In the genomic region with DNA sequence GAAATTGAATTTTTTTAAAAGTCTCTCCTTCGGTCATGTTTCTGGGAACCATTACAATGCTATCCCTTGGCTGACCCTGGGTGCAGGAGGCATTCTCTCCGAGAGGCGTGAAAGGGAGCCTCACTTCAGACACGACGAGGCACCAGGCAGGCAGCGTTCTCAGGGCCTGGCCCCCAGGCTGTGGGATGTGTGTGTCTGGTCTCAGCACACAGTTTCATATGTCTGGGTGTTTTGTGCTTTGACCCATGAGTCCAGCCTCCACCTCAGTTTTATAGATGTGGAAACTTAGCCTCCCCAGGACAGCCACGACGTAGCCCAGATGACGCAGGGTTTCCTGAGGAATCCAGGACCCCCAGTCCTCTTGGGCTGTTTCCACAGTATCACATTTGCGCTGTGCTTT, we compare ENCODE assay signal across 29 cellular contexts. TPM values are rescaled to one million over a fixed set of nuclear protein-coding genes. Genes with fewer than 3 reads are reported as not detected.
A peak's percentile ranks its signal among the peaks of the same experiment; 100 is the strongest.
DNase-seq lines count a peak whose midpoint lies in the region; ATAC-seq and TF ChIP-seq lines count a peak whose summit lies in the region.
"Had no signal": no experiment of that assay in that cellular context is flagged by ENCODE, and none has a peak within 500 bp of the region (broad histone marks: within the 10 kb centered on the region; RNA-seq: fewer than 3 reads in every experiment).

No MANE protein-coding gene starts in this region.

- H3K36me3 Mint-ChIP-seq in GM23338 (ENCODE audit: low read depth) = no peaks in the 10 kb centered on the region
- no peaks in the 10 kb centered on the region for H3K36me3 Mint-ChIP-seq in activated T-helper 17 cell treated with anti-CD3 and anti-CD28 coated beads, Interleukin-2, amount 50 U/mL, for 72 hours (ENCODE audit: low read depth)
- no peaks in the 10 kb centered on the region; the same call in 1 of the 2 replicates for H3K36me3 Mint-ChIP-seq in HFFc6 (ENCODE audit: low read depth)
- H3K36me3 Mint-ChIP-seq: activated naive CD4-positive, alpha-beta T cell treated with anti-CD3 and anti-CD28 coated beads, Interleukin-2, amount 50 U/mL, for 24 hours; CD14-positive monocyte; immature natural killer cell had no signal

- 0 out of 2 replicates have a peak overlapping the region, but pooled peaks have one; percentile 36 for H3K4me2 ChIP-seq in GM23338
- H3K4me2 ChIP-seq: smooth muscle cell had no signal

- H3F3A ChIP-seq in GM23338 (replicated peaks; ENCODE audit: low read depth) = no peaks in the 10 kb centered on the region

- no peak overlapping the region for H3K4me3 ChIP-seq in GM23338
- H3K4me3 ChIP-seq in heart right ventricle = no peak overlapping the region
- H3K4me3 ChIP-seq in muscle layer of duodenum (ENCODE audit: low read depth in 1 of 2, low read length in 2 of 2) = no peak overlapping the region
- H3K4me3 ChIP-seq in subcutaneous abdominal adipose tissue (ENCODE audit: low read depth in 1 of 5, low read length in 5 of 5) = no peak overlapping the region
- H3K4me3 ChIP-seq: SJSA1, smooth muscle cell, thyroid gland had no signal

- peak overlapping the region; percentile 23; the same call in 1 of the 2 replicates for H2AFZ ChIP-seq in GM23338

- DNase-seq in GM23338 (ENCODE audit: low spot score) = no peak
- no peak for DNase-seq in heart right ventricle
- no peak for DNase-seq in dermis blood vessel endothelial cell
- no peak for DNase-seq in iPS-NIHi7 (ENCODE audit: extremely low spot score)
- DNase-seq in HFFc6 = no peak
- DNase-seq: 8988T; activated CD4-positive, alpha-beta T cell treated with anti-CD3 and anti-CD28 coated beads for 48 hours; amniotic stem cell; Caco-2; hippocampal formation; immature natural killer cell; KBM-7; naive thymus-derived CD8-positive, alpha-beta T cell; NCI-H1092; NCI-H1694 treated with DMSO at 0.1 percent for 48 hours; NCI-H2171; nucleus accumbens; stimulated activated naive CD4-positive, alpha-beta T cell treated with Interleukin-2 at 50 U/mL for 16 hours; T1000; thyroid gland; WERI-Rb-1 had no signal

- 49 to 56% methylated on average over 10 of the region's 10 CpGs for WGBS in heart right ventricle, 2 donors

- H3K27me3 Mint-ChIP-seq in GM23338 (ENCODE audit: insufficient read depth, low read depth, poor library complexity) = peaks cover 6% of the 10 kb centered on the region
- H3K27me3 Mint-ChIP-seq in activated T-helper 17 cell treated with anti-CD3 and anti-CD28 coated beads, Interleukin-2, amount 50 U/mL, for 72 hours = peaks cover 16% of the 10 kb centered on the region
- peaks cover 16% of the 10 kb centered on the region for H3K27me3 Mint-ChIP-seq in HFFc6 (ENCODE audit: insufficient read depth)
- H3K27me3 Mint-ChIP-seq: activated naive CD4-positive, alpha-beta T cell treated with anti-CD3 and anti-CD28 coated beads, Interleukin-2, amount 50 U/mL, for 24 hours had no signal

- H3K79me2 ChIP-seq in GM23338 (replicated peaks; ENCODE audit: insufficient read depth) = no peaks in the 10 kb centered on the region

- H3K27me3 ChIP-seq in GM23338 (ENCODE audit: insufficient read depth) (no peaks in the 10 kb centered on the region), heart right ventricle (peaks cover 0 to 6% (median 0%) of the 10 kb centered on the region in 7 donors), muscle layer of duodenum (ENCODE audit: low read depth, low read length) (no peaks in the 10 kb centered on the region), subcutaneous abdominal adipose tissue (ENCODE audit: control insufficient read depth in 5 of 5, insufficient read depth in 4 of 5, low read length in 5 of 5) (peaks cover 0 to 12% (median 3%) of the 10 kb centered on the region in 5 donors)
- H3K27me3 ChIP-seq: thyroid gland had no signal

- H3K4me3 Mint-ChIP-seq in GM23338 = no peak overlapping the region
- H3K4me3 Mint-ChIP-seq in activated T-helper 17 cell treated with anti-CD3 and anti-CD28 coated beads, Interleukin-2, amount 50 U/mL, for 72 hours = no peak overlapping the region
- no peak overlapping the region for H3K4me3 Mint-ChIP-seq in HFFc6
- H3K4me3 Mint-ChIP-seq: activated naive CD4-positive, alpha-beta T cell treated with anti-CD3 and anti-CD28 coated beads, Interleukin-2, amount 50 U/mL, for 24 hours; CD14-positive monocyte; immature natural killer cell; naive thymus-derived CD8-positive, alpha-beta T cell had no signal

- no peaks in the 10 kb centered on the region for H3K36me3 ChIP-seq in GM23338 (ENCODE audit: insufficient read depth)
- H3K36me3 ChIP-seq in heart right ventricle = no peaks in the 10 kb centered on the region
- no peaks in the 10 kb centered on the region for H3K36me3 ChIP-seq in muscle layer of duodenum (ENCODE audit: control insufficient read depth in 1 of 2, insufficient read depth in 2 of 2, low read length in 2 of 2)
- H3K36me3 ChIP-seq in subcutaneous abdominal adipose tissue (ENCODE audit: control insufficient read depth in 5 of 5, insufficient read depth in 5 of 5, low read length in 5 of 5) = no peaks in the 10 kb centered on the region
- H3K36me3 ChIP-seq: SJSA1, thyroid gland, WERI-Rb-1 had no signal

- H3K4me1 ChIP-seq in GM23338 (ENCODE audit: insufficient read depth) (peaks cover 38% of the 10 kb centered on the region), heart right ventricle (peaks cover 9 to 72% (median 47%) of the 10 kb centered on the region in 9 donors), muscle layer of duodenum (ENCODE audit: control insufficient read depth in 1 of 2, insufficient read depth in 2 of 2, low read length in 2 of 2) (peaks cover 1 to 12% of the 10 kb centered on the region in 2 donors), subcutaneous abdominal adipose tissue (ENCODE audit: control insufficient read depth in 5 of 5, insufficient read depth in 5 of 5, low read length in 5 of 5) (peaks cover 6 to 46% (median 33%) of the 10 kb centered on the region in 5 donors)
- H3K4me1 ChIP-seq: SJSA1 had no signal

- H3K27ac Mint-ChIP-seq in GM23338 (peak overlapping the region; percentile 84), HFFc6 (no peak overlapping the region)
- no peak overlapping the region for H3K27ac Mint-ChIP-seq in activated T-helper 17 cell treated with anti-CD3 and anti-CD28 coated beads, Interleukin-2, amount 50 U/mL, for 72 hours
- H3K27ac Mint-ChIP-seq: activated naive CD4-positive, alpha-beta T cell treated with anti-CD3 and anti-CD28 coated beads, Interleukin-2, amount 50 U/mL, for 24 hours; activated T-helper 2 cell treated with anti-CD3 and anti-CD28 coated beads, Interferon-gamma antibody, Interleukin-2, Interleukin-4, amounts not matched to agents 10 μg/mL and 5 μg/mL and 100 μg/mL, durations not matched to agents 14 hours and 24 hours and 36 hours; CD14-positive monocyte; immature natural killer cell; naive thymus-derived CD8-positive, alpha-beta T cell had no signal

- no peak for TF ChIP-seq CTCF in GM23338 (conservative IDR thresholded peaks at IDR 0.05; ENCODE audit: low read depth in 2 of 2)
- TF ChIP-seq CTCF in heart right ventricle (IDR thresholded peaks at IDR 0.05) = no peak
- no peak for TF ChIP-seq CTCF in HFFc6 (IDR thresholded peaks at IDR 0.05)

- H3K9me2 ChIP-seq in GM23338 (ENCODE audit: insufficient read depth) = no peaks in the 10 kb centered on the region

- H3K27ac ChIP-seq in GM23338 (ENCODE audit: low read depth) (no peak overlapping the region), heart right ventricle (peak overlapping the region in 9 of 10 donors; percentile 34 to 75 (median 53)), muscle layer of duodenum (ENCODE audit: low read length) (peak overlapping the region; percentile 75), subcutaneous abdominal adipose tissue (ENCODE audit: low read depth, low read length) (peak overlapping the region; percentile 54)
- H3K27ac ChIP-seq: SJSA1, thyroid gland, WERI-Rb-1 had no signal

- no peak overlapping the region for H3K9ac ChIP-seq in subcutaneous abdominal adipose tissue (ENCODE audit: low read length in 5 of 5)

- peaks cover 0 to 10% (median 0%) of the 10 kb centered on the region in 11 donors for H3K9me3 ChIP-seq in heart right ventricle
- H3K9me3 ChIP-seq in muscle layer of duodenum (ENCODE audit: control insufficient read depth in 1 of 2, low read length in 2 of 2) = no peaks in the 10 kb centered on the region
- no peaks in the 10 kb centered on the region for H3K9me3 ChIP-seq in subcutaneous abdominal adipose tissue (ENCODE audit: control insufficient read depth in 5 of 5, low read length in 5 of 5)
- H3K9me3 ChIP-seq: SJSA1, thyroid gland had no signal

- intact Hi-C loops in heart right ventricle (cut with DNase I) = no loop called here

- H3K9me3 Mint-ChIP-seq in GM23338 (peaks cover 5% of the 10 kb centered on the region; the same call in 2 of the 3 replicates), HFFc6 (no peaks in the 10 kb centered on the region)
- H3K9me3 Mint-ChIP-seq in activated T-helper 17 cell treated with anti-CD3 and anti-CD28 coated beads, Interleukin-2, amount 50 U/mL, for 72 hours = no peaks in the 10 kb centered on the region
- H3K9me3 Mint-ChIP-seq: activated naive CD4-positive, alpha-beta T cell treated with anti-CD3 and anti-CD28 coated beads, Interleukin-2, amount 50 U/mL, for 24 hours; activated T-helper 2 cell treated with anti-CD3 and anti-CD28 coated beads, Interferon-gamma antibody, Interleukin-2, Interleukin-4, amounts not matched to agents 10 μg/mL and 5 μg/mL and 100 μg/mL, durations not matched to agents 14 hours and 24 hours and 36 hours had no signal

- H4K20me1 ChIP-seq in GM23338 (replicated peaks; ENCODE audit: insufficient read depth) = no peaks in the 10 kb centered on the region

- ATAC-seq in GM23338 (no peak), heart right ventricle (peak in 7 of 8 donors; percentile 7 to 34 (median 16))
- ATAC-seq in activated T-helper 17 cell treated with anti-CD3 and anti-CD28 coated beads, Interleukin-2, amount 50 U/mL, for 72 hours (replicated peaks) = no peak
- ATAC-seq: naive thymus-derived CD8-positive, alpha-beta T cell had no signal

- H3K4me1 Mint-ChIP-seq in GM23338 (peaks cover 43% of the 10 kb centered on the region), HFFc6 (ENCODE audit: low read depth) (no peaks in the 10 kb centered on the region)
- H3K4me1 Mint-ChIP-seq in activated T-helper 17 cell treated with anti-CD3 and anti-CD28 coated beads, Interleukin-2, amount 50 U/mL, for 72 hours = no peaks in the 10 kb centered on the region
- H3K4me1 Mint-ChIP-seq: immature natural killer cell had no signal

TF ChIP-seq in GM23338, 12 proteins besides CTCF, POLR2A, EP300 and RAD21 (continues in another document):
- TF ChIP-seq EZH2phosphoT487 (IDR thresholded peaks at IDR 0.05; ENCODE audit: unreplicated experiment) (no peak), POLR2AphosphoS5 (IDR thresholded peaks at IDR 0.05; ENCODE audit: low read depth) (no peak)

RNA-seq across cellular contexts. Expression of gene FGD5, which starts 34.0 kb away (rescaled TPM):
- 12.2 and 19.0 TPM in 2 replicates for total RNA-seq in GM23338 (2014; rRNA removed; shearing (Covaris generic))
- polyA plus RNA-seq in GM23338 (2016; fragmentation: Nextera tagmentation; extraction: Ambion mirVana) = 6.9 and 7.4 TPM in 2 replicates
- total RNA-seq in heart right ventricle = 10 to 100 TPM; 10.8 to 23.4 (median 16.6) TPM
- 10 to 100 TPM in 1 of 2 donors, 1 to 10 TPM in 1; 8.9 to 11.0 TPM for polyA plus RNA-seq in heart right ventricle
- total RNA-seq in dermis blood vessel endothelial cell = 103 and 196 TPM in 2 replicates
- total RNA-seq in activated T-helper 17 cell treated with anti-CD3 and anti-CD28 coated beads, Interleukin-2, amount 50 U/mL, for 72 hours = under 1 TPM; 0.06 to 0.74 TPM
- total RNA-seq in HFFc6 (2021; fragmentation: NEBNext Ultra II Directional; extraction: Animal tissue kit (Norgen Biotek cat#: 25700)) = not detected
- total RNA-seq: SJSA1 had no signal
- polyA plus RNA-seq: CD14-positive monocyte; immature natural killer cell; naive thymus-derived CD8-positive, alpha-beta T cell had no signal

Comparison
In these comparisons a context has a peak if more than half of its experiments do, and no peak if none do; other contexts are left out.
1. ATAC-seq: peak in heart right ventricle (7 of 8); none in GM23338 (single experiment) and activated T-helper 17 cell treated with anti-CD3 and anti-CD28 coated beads, Interleukin-2, amount 50 U/mL, for 72 hours (single experiment).